ENCODE assay signal across 1 cellular context in genomic region chr21:39313457-39314154, GRCh38.
A peak's percentile ranks its signal among the peaks of the same experiment; 100 is the strongest.
TF ChIP-seq lines count a peak whose summit lies in the region.

Gene BRWD1, minus strand, starts transcription at chr21:39313632. Its CDS starts 141 bp downstream, at chr21:39313491.

TF ChIP-seq in GM12878, 131 proteins besides CTCF, POLR2A, EP300 and RAD21 (continued from another document and continues in another):
- TF ChIP-seq SMARCA5 (IDR thresholded peaks at IDR 0.05) (peak; percentile 47; the same call in 1 of the 2 replicates), E2F4 (IDR thresholded peaks at IDR 0.05; ENCODE audit: low read depth, low read length) (0 out of 2 replicates have a peak, but pooled peaks have one; percentile 41), HCFC1 (IDR thresholded peaks at IDR 0.05; ENCODE audit: low read length) (no peak; the same call in none of the 2 replicates), ZNF274 (IDR thresholded peaks at IDR 0.05; ENCODE audit: insufficient read depth, insufficient read length) (no peak), USF1 (IDR thresholded peaks at IDR 0.05; ENCODE audit: borderline replicate concordance, extremely low read length, insufficient read depth, low read depth, low read length) (peak; percentile 47), YBX1 (IDR thresholded peaks at IDR 0.05) (no peak), ZBTB40 (IDR thresholded peaks at IDR 0.05; ENCODE audit: borderline replicate concordance) (peak; percentile 71; the same call in 1 of the 2 replicates), ATF7 (IDR thresholded peaks at IDR 0.05; ENCODE audit: low read depth) (peak; percentile 65), ELK1 (IDR thresholded peaks at IDR 0.05; ENCODE audit: low read depth, low read length) (peak; percentile 41; the same call in 1 of the 2 replicates), NFIC (IDR thresholded peaks at IDR 0.05; ENCODE audit: low read depth, low read length) (no peak), NR2C2 (IDR thresholded peaks at IDR 0.05; ENCODE audit: borderline replicate concordance, control insufficient read depth, insufficient read length, low read depth) (no peak), CBX5 (IDR thresholded peaks at IDR 0.05; ENCODE audit: low read depth) (0 out of 2 replicates have a peak, but pooled peaks have one; percentile 75), NR2C1 (IDR thresholded peaks at IDR 0.05) (peak; percentile 60), RAD51 (IDR thresholded peaks at IDR 0.05) (peak; percentile 75), MEF2A (IDR thresholded peaks at IDR 0.05; ENCODE audit: insufficient read depth, low read depth, low read length) (no peak), ESRRA (IDR thresholded peaks at IDR 0.05; ENCODE audit: low read length) (0 out of 2 replicates have a peak, but pooled peaks have one; percentile 10), NR2F1 (conservative IDR thresholded peaks at IDR 0.05) (peak; percentile 83), HDGF (IDR thresholded peaks at IDR 0.05) (no peak), E2F8 (IDR thresholded peaks at IDR 0.05; ENCODE audit: low read depth, partially characterized antibody) (peak; percentile 66), PRDM15 (CRISPR knock-in tag; IDR thresholded peaks at IDR 0.05) (no peak), RUNX3 (IDR thresholded peaks at IDR 0.05; ENCODE audit: low read length) (peak; percentile 53), EGR1 (IDR thresholded peaks at IDR 0.05; ENCODE audit: borderline replicate concordance in 1 of 2, low read depth in 2 of 2, low read length in 2 of 2) (peak in 1 of 2 experiments; percentile 85; a peak in 2 of 3 replicates), ETV6 (conservative IDR thresholded peaks at IDR 0.05 in 1 of 2, IDR thresholded peaks at IDR 0.05 in 1 of 2; ENCODE audit: borderline replicate concordance in 1 of 2, low read depth in 1 of 2) (peak in 1 of 2 experiments; percentile 63; a peak in 1 of 4 replicates), PAX8 (IDR thresholded peaks at IDR 0.05) (no peak), SMC3 (IDR thresholded peaks at IDR 0.05; ENCODE audit: borderline replicate concordance, low read length) (no peak), CEBPB (IDR thresholded peaks at IDR 0.05; ENCODE audit: borderline replicate concordance in 1 of 2, low read depth in 2 of 2, low read length in 2 of 2) (no peak), FOS (IDR thresholded peaks at IDR 0.05; ENCODE audit: borderline replicate concordance, extremely low read depth, insufficient read length) (no peak), IRF3 (IDR thresholded peaks at IDR 0.05) (0 out of 2 replicates have a peak, but pooled peaks have one; percentile 11), MEF2B (IDR thresholded peaks at IDR 0.05; ENCODE audit: partially characterized antibody, poor library complexity, severe bottlenecking) (peak; percentile 91), MTA2 (IDR thresholded peaks at IDR 0.05; ENCODE audit: low read depth) (peak; percentile 60; the same call in 1 of the 2 replicates), MLLT1 (IDR thresholded peaks at IDR 0.05) (peak; percentile 94), MYB (IDR thresholded peaks at IDR 0.05; ENCODE audit: borderline replicate concordance, low read depth, low read length) (no peak), GATAD2B (conservative IDR thresholded peaks at IDR 0.05; ENCODE audit: low read depth) (peak; percentile 99), PKNOX1 (IDR thresholded peaks at IDR 0.05) (0 out of 2 replicates have a peak, but pooled peaks have one; percentile 23), SIN3A (IDR thresholded peaks at IDR 0.05; ENCODE audit: low read depth, low read length) (no peak), CREB1 (IDR thresholded peaks at IDR 0.05; ENCODE audit: low read depth) (peak; percentile 75), IKZF1 (conservative IDR thresholded peaks at IDR 0.05) (peak; percentile 97), BCL3 (IDR thresholded peaks at IDR 0.05; ENCODE audit: borderline replicate concordance, insufficient read depth, low read depth, low read length, poor library complexity, severe bottlenecking) (no peak), SMAD5 (IDR thresholded peaks at IDR 0.05; ENCODE audit: low read depth) (peak; percentile 56; the same call in 1 of the 2 replicates), CHD4 (IDR thresholded peaks at IDR 0.05) (no peak)
